In genomic region chr18:45213040-45213333, GRCh38 we compare ENCODE assay signal across 11 cellular contexts.
DNase-seq lines count a peak whose midpoint lies in the region; ATAC-seq and FAIRE-seq lines count a peak whose summit lies in the region.
"Had no signal": no experiment of that assay in that cellular context is flagged by ENCODE, and none has a peak within 500 bp of the region (broad histone marks: within the 10 kb centered on the region; RNA-seq: fewer than 3 reads in every experiment).

No MANE protein-coding gene starts in this region.

- peak; percentile 13 for FAIRE-seq in islet of Langerhans (lab: Jason Lieb, UNC)
- FAIRE-seq: G401.6, H54 had no signal

- DNase-seq in NCI-H82 (lab: John Stamatoyannopoulos, UW): no peak
- DNase-seq in HuH-7 (ENCODE audit: low spot score): no peak
- DNase-seq: cortex of kidney had no signal

- ATAC-seq in GM19035 (IDR thresholded peaks at IDR 0.05; ENCODE audit: unreplicated experiment): peak; percentile 15
- ATAC-seq in GM21576 (IDR thresholded peaks at IDR 0.05; ENCODE audit: unreplicated experiment): peak; percentile 19
- ATAC-seq in HG03460 (IDR thresholded peaks at IDR 0.05; ENCODE audit: unreplicated experiment): peak; percentile 16
- ATAC-seq in GM18502 (IDR thresholded peaks at IDR 0.05; ENCODE audit: poor library complexity, unreplicated experiment): no peak
- ATAC-seq in GM18873 (IDR thresholded peaks at IDR 0.05; ENCODE audit: low FRiP score, unreplicated experiment): no peak

Comparison
In these comparisons a context has a peak if more than half of its experiments do, and no peak if none do; other contexts are left out.
1. ATAC-seq: peak in GM19035 (single experiment), GM21576 (single experiment) and HG03460 (single experiment); none in GM18502 (single experiment) and GM18873 (single experiment).